In genomic region chr21:43138944-43139343, GRCh38 we compare ENCODE assay signal across 7 cellular contexts. TPM values are rescaled to one million over a fixed set of nuclear protein-coding genes. Genes with fewer than 3 reads are reported as not detected.
"Had no signal": no experiment of that assay in that cellular context is flagged by ENCODE, and none has a peak within 500 bp of the region (broad histone marks: within the 10 kb centered on the region; RNA-seq: fewer than 3 reads in every experiment).

No MANE protein-coding gene starts in this region.

RNA-seq across cellular contexts. Expression of gene CRYAA, which starts 29.9 kb away (rescaled TPM):
- total RNA-seq: ascending aorta, dermis microvascular lymphatic vessel endothelial cell, kidney, lung, suprapubic skin had no signal
- polyA plus RNA-seq: lung, SK-N-SH, small intestine had no signal
